In genomic region chr1:167342846-167343245, GRCh38 we compare ENCODE assay signal across 8 cellular contexts.
DNase-seq lines count a peak whose midpoint lies in the region; ATAC-seq and TF ChIP-seq lines count a peak whose summit lies in the region.

No MANE protein-coding gene starts in this region.

- H3K4me3 ChIP-seq in SU-DHL-6 (ENCODE audit: insufficient read depth, low read length, poor library complexity, severe bottlenecking) (no peak overlapping the region), neural progenitor cell (no peak overlapping the region)

- peaks cover 91% of the 10 kb centered on the region for H3K79me2 ChIP-seq in SU-DHL-6 (ENCODE audit: insufficient read depth, low read length)
- H3K79me2 ChIP-seq in neural progenitor cell (ENCODE audit: low read depth), result peaks cover 72% of the 10 kb centered on the region

- peaks cover 11% of the 10 kb centered on the region for H3K36me3 ChIP-seq in SU-DHL-6 (ENCODE audit: low read length)
- peaks cover 6% of the 10 kb centered on the region for H3K36me3 ChIP-seq in neural progenitor cell

- no peak overlapping the region for H2AFZ ChIP-seq in SU-DHL-6 (ENCODE audit: low read depth, low read length, severe bottlenecking)
- no peak overlapping the region for H2AFZ ChIP-seq in neural progenitor cell (replicated peaks)

- no peaks in the 10 kb centered on the region for H3K9me2 ChIP-seq in SU-DHL-6 (replicated peaks; ENCODE audit: insufficient read depth, low read length)

- H3K4me2 ChIP-seq in SU-DHL-6 (ENCODE audit: low read depth, low read length, poor library complexity, severe bottlenecking) (peak overlapping the region; percentile 17), neural progenitor cell (no peak overlapping the region)

- H3K27me3 Mint-ChIP-seq in neural progenitor cell (ENCODE audit: insufficient read depth, low read depth), result no peaks in the 10 kb centered on the region

- H3K9me3 Mint-ChIP-seq in neural progenitor cell, result peaks cover 17% of the 10 kb centered on the region

- H3K9me3 ChIP-seq in SU-DHL-6 (ENCODE audit: insufficient read depth, low read length), result no peaks in the 10 kb centered on the region
- H3K9me3 ChIP-seq in neural progenitor cell (ENCODE audit: low read depth), result no peaks in the 10 kb centered on the region

- ATAC-seq in HG02798 (IDR thresholded peaks at IDR 0.05; ENCODE audit: poor library complexity, unreplicated experiment), result peak; percentile 69

- TF ChIP-seq CTCF in SU-DHL-6 (IDR thresholded peaks at IDR 0.05; ENCODE audit: insufficient read depth, low read length, poor library complexity, severe bottlenecking), result peak; percentile 45
- TF ChIP-seq CTCF in neural progenitor cell (IDR thresholded peaks at IDR 0.05), result peak; percentile 25

- no peak overlapping the region for H3K27ac ChIP-seq in SU-DHL-6 (ENCODE audit: low read depth, low read length)
- no peak overlapping the region for H3K27ac ChIP-seq in neural progenitor cell

- H3F3A ChIP-seq in SU-DHL-6 (ENCODE audit: insufficient read depth) (peaks cover 8% of the 10 kb centered on the region; the same call in 1 of the 2 replicates), neural progenitor cell (ENCODE audit: low read depth) (peaks cover 4% of the 10 kb centered on the region)

- H3K36me3 Mint-ChIP-seq in neural progenitor cell, result peaks cover 34% of the 10 kb centered on the region

- H3K4me3 Mint-ChIP-seq in neural progenitor cell, result no peak overlapping the region

- no peak overlapping the region for H3K27ac Mint-ChIP-seq in neural progenitor cell

- H3K27me3 ChIP-seq in SU-DHL-6 (ENCODE audit: low read length) (no peaks in the 10 kb centered on the region), neural progenitor cell (no peaks in the 10 kb centered on the region)

- H4K20me1 ChIP-seq in SU-DHL-6 (ENCODE audit: low read depth, low read length) (no peaks in the 10 kb centered on the region), neural progenitor cell (ENCODE audit: low read depth) (peaks cover 17% of the 10 kb centered on the region)

- DNase-seq in NCI-H1105 treated with DMSO at 0.1 percent for 48 hours (lab: John Stamatoyannopoulos, UW) (peak; percentile 28), NCI-H1105 (lab: John Stamatoyannopoulos, UW) (no peak), neural progenitor cell (ENCODE audit: low spot score) (no peak), NCI-H748 (lab: John Stamatoyannopoulos, UW; ENCODE audit: unreplicated experiment) (no peak), amygdala (lab: John Stamatoyannopoulos, UW) (no peak)
- DNase-seq in stimulated activated CD4-positive, alpha-beta T cell treated with anti-CD3 and anti-CD28 coated beads, Interleukin-4, amount 100 ng/mL, for 4 hours, result no peak

- H3K4me1 Mint-ChIP-seq in neural progenitor cell, result peaks cover 5% of the 10 kb centered on the region

- peaks cover 16% of the 10 kb centered on the region for H3K4me1 ChIP-seq in neural progenitor cell

- H3K9ac ChIP-seq in SU-DHL-6 (ENCODE audit: low read length) (no peak overlapping the region), neural progenitor cell (no peak overlapping the region)
